25 cellular contexts compared by ENCODE assay signal in the genomic region with DNA sequence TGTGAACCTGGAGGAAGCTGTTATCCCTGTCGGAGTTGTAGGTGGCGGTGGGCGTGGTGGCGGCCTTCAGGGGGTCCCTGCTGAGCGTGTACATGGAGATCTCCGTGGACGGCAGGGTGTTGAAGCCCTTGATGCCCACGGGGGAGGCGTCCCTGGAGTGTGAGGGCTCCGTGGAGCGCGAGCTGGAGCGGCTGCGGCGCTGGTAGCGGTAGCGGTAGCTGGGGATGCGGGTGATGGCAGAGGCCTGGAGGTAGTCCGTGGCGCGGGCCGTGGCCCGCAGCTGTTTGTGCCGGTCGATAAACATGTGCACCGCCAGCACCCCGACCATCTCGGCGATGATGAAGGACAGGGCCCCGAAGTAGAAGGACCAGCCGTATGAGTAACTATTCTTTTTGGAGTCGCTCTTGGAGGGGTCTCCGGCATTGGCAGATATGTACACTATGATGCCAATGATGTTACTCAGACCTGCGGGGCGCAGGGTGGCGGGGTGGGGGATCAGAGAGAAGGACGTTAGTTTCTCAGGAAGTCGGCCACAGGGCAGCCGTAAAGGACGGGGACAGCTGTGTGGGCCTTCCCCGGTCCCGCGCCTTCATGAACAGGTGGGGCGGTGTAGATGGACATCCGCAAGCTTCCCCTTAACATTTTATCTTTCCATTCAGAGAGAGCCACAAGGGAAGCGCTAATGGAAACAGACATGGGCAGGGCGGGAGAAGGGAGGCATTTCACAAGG. TPM values are rescaled to one million over a fixed set of nuclear protein-coding genes. Genes with fewer than 3 reads are reported as not detected.
A peak's percentile ranks its signal among the peaks of the same experiment; 100 is the strongest.
DNase-seq lines count a peak whose midpoint lies in the region; ATAC-seq, FAIRE-seq and TF ChIP-seq lines count a peak whose summit lies in the region.
"Had no signal": no experiment of that assay in that cellular context is flagged by ENCODE, and none has a peak within 500 bp of the region (broad histone marks: within the 10 kb centered on the region; RNA-seq: fewer than 3 reads in every experiment).

No MANE protein-coding gene starts in this region.

- H3K14ac ChIP-seq in IMR-90 (replicated peaks; ENCODE audit: low read depth, low read length) (no peak overlapping the region), neuronal stem cell (ENCODE audit: low read length) (peak overlapping the region; percentile 87)

- H4K8ac ChIP-seq in IMR-90 (ENCODE audit: low read depth in 2 of 2, low read length in 2 of 2) (no peak overlapping the region), neuronal stem cell (ENCODE audit: low read depth, low read length) (no peak overlapping the region)

- no peak overlapping the region for H2AK9ac ChIP-seq in IMR-90 (replicated peaks; ENCODE audit: low read depth, low read length, poor library complexity)

- H3K23ac ChIP-seq in IMR-90 (ENCODE audit: low read depth, low read length): no peak overlapping the region
- peak overlapping the region; percentile 69 for H3K23ac ChIP-seq in neuronal stem cell (ENCODE audit: low read depth, low read length, poor library complexity)

- H2BK5ac ChIP-seq in IMR-90 (ENCODE audit: low read depth, low read length, poor library complexity, severe bottlenecking) (no peak overlapping the region), neuronal stem cell (ENCODE audit: low read length) (no peak overlapping the region)

- no peak overlapping the region for H2BK120ac ChIP-seq in IMR-90 (ENCODE audit: low read depth, low read length)
- H2BK120ac ChIP-seq in neuronal stem cell (ENCODE audit: low read depth, low read length): peak overlapping the region; percentile 53

- ATAC-seq in IMR-90 (ENCODE audit: low read depth) (no peak), K562 (no peak), GM21529 (IDR thresholded peaks at IDR 0.05; ENCODE audit: unreplicated experiment) (no peak)
- ATAC-seq in stimulated activated effector memory CD8-positive, alpha-beta T cell treated with anti-CD3 and anti-CD28 coated beads, Interleukin-12 subunit alpha, Interleukin-12 subunit beta, amount 100 ng/mL, for 72 hours: no peak

- H3K4ac ChIP-seq in IMR-90 (ENCODE audit: low read depth, low read length) (no peak overlapping the region), neuronal stem cell (ENCODE audit: low read length) (no peak overlapping the region)

- no peak overlapping the region for H3K56ac ChIP-seq in IMR-90 (ENCODE audit: extremely low read depth, insufficient read depth, low read length)

- H3K27me3 ChIP-seq in IMR-90 (ENCODE audit: control insufficient read depth, insufficient read depth, low read length) (peaks cover 20% of the 10 kb centered on the region), K562 (ENCODE audit: control insufficient read depth in 2 of 2, insufficient read depth in 2 of 2, low read length in 2 of 2) (peaks cover 12 to 25% of the 10 kb centered on the region in 2 experiments; a peak in 3 of 5 replicates), neuronal stem cell (ENCODE audit: control insufficient read depth in 3 of 3, insufficient read depth in 3 of 3, low read depth in 1 of 3, low read length in 3 of 3) (peaks cover 0 to 16% (median 0%) of the 10 kb centered on the region in 3 experiments), skeletal muscle satellite cell (ENCODE audit: control insufficient read depth, insufficient read depth, low read length) (peaks cover 30% of the 10 kb centered on the region)
- H3K27me3 ChIP-seq: BE2C had no signal

- no peaks in the 10 kb centered on the region for H3K36me3 ChIP-seq in IMR-90 (ENCODE audit: control insufficient read depth, insufficient read depth, low read length)
- H3K36me3 ChIP-seq in K562 (ENCODE audit: control insufficient read depth, insufficient read depth, low read length): no peaks in the 10 kb centered on the region
- H3K36me3 ChIP-seq in neuronal stem cell (replicated peaks in 1 of 2; ENCODE audit: control insufficient read depth in 2 of 2, insufficient read depth in 2 of 2, low read length in 2 of 2): no peaks in the 10 kb centered on the region
- H3K36me3 ChIP-seq in skeletal muscle satellite cell (ENCODE audit: insufficient read depth, low read length): no peaks in the 10 kb centered on the region
- H3K36me3 ChIP-seq: BE2C, HAP-1 had no signal

- H3K27ac ChIP-seq in IMR-90 (ENCODE audit: insufficient read depth, low read length) (no peak overlapping the region), K562 (ENCODE audit: extremely low read depth, low read depth, low read length) (no peak overlapping the region), neuronal stem cell (replicated peaks; ENCODE audit: low read length) (no peak overlapping the region)

- dilution Hi-C loops in IMR-90 (cut with HindIII; ENCODE audit: low sequenced_read_pairs, unreplicated experiment): no loop called here

- H3K9me3 Mint-ChIP-seq in Calu3 (ENCODE audit: low read depth, unreplicated experiment): no peaks in the 10 kb centered on the region
- H3K9me3 Mint-ChIP-seq in stimulated activated effector memory CD8-positive, alpha-beta T cell treated with anti-CD3 and anti-CD28 coated beads, Interleukin-12 subunit alpha, Interleukin-12 subunit beta, amount 100 ng/mL, for 72 hours: no peaks in the 10 kb centered on the region
- H3K9me3 Mint-ChIP-seq: CD8-positive, alpha-beta memory T cell; IgD-negative memory B cell had no signal

- H3K4me1 ChIP-seq in IMR-90 (ENCODE audit: control insufficient read depth, insufficient read depth, low read length): peaks cover 5% of the 10 kb centered on the region
- peaks cover 0 to 12% of the 10 kb centered on the region in 2 experiments; a peak in 4 of 5 replicates for H3K4me1 ChIP-seq in K562 (replicated peaks in 1 of 2; ENCODE audit: control insufficient read depth in 2 of 2, insufficient read depth in 2 of 2, low read length in 2 of 2)
- H3K4me1 ChIP-seq in neuronal stem cell (ENCODE audit: control insufficient read depth in 2 of 2, insufficient read depth in 1 of 2, low read depth in 1 of 2, low read length in 2 of 2): peaks cover 2 to 4% of the 10 kb centered on the region in 2 donors
- H3K4me1 ChIP-seq in skeletal muscle satellite cell (ENCODE audit: control insufficient read depth, insufficient read depth, low read length): peaks cover 7% of the 10 kb centered on the region
- H3K4me1 ChIP-seq: BE2C, HAP-1 had no signal

- H3K36me3 Mint-ChIP-seq in Calu3 (ENCODE audit: insufficient read depth, unreplicated experiment): peaks cover 6% of the 10 kb centered on the region
- no peaks in the 10 kb centered on the region for H3K36me3 Mint-ChIP-seq in stimulated activated effector memory CD8-positive, alpha-beta T cell treated with anti-CD3 and anti-CD28 coated beads, Interleukin-12 subunit alpha, Interleukin-12 subunit beta, amount 100 ng/mL, for 72 hours
- H3K36me3 Mint-ChIP-seq: CD4-positive, CD25-positive, alpha-beta regulatory T cell; CD8-positive, alpha-beta memory T cell; IgD-negative memory B cell had no signal

- H3K9ac ChIP-seq in IMR-90 (ENCODE audit: low read depth, low read length) (no peak overlapping the region), K562 (ENCODE audit: insufficient read depth in 1 of 2, low read depth in 2 of 2, low read length in 2 of 2) (no peak overlapping the region), neuronal stem cell (ENCODE audit: low read depth, low read length, poor library complexity) (no peak overlapping the region), skeletal muscle satellite cell (ENCODE audit: low read depth, low read length) (no peak overlapping the region)

- H3K79me1 ChIP-seq in IMR-90 (ENCODE audit: low read depth in 1 of 2, low read length in 2 of 2) (no peaks in the 10 kb centered on the region), neuronal stem cell (ENCODE audit: low read depth, low read length) (no peaks in the 10 kb centered on the region)

- H3K4me1 Mint-ChIP-seq in Calu3 (ENCODE audit: low read depth, unreplicated experiment): peaks cover 10% of the 10 kb centered on the region
- no peaks in the 10 kb centered on the region for H3K4me1 Mint-ChIP-seq in stimulated activated effector memory CD8-positive, alpha-beta T cell treated with anti-CD3 and anti-CD28 coated beads, Interleukin-12 subunit alpha, Interleukin-12 subunit beta, amount 100 ng/mL, for 72 hours
- H3K4me1 Mint-ChIP-seq: CD4-positive, CD25-positive, alpha-beta regulatory T cell had no signal

- H3K4me3 Mint-ChIP-seq in Calu3 (ENCODE audit: low read depth, unreplicated experiment): no peak overlapping the region
- H3K4me3 Mint-ChIP-seq in stimulated activated effector memory CD8-positive, alpha-beta T cell treated with anti-CD3 and anti-CD28 coated beads, Interleukin-12 subunit alpha, Interleukin-12 subunit beta, amount 100 ng/mL, for 72 hours: no peak overlapping the region
- H3K4me3 Mint-ChIP-seq: CD4-positive, CD25-positive, alpha-beta regulatory T cell; CD8-positive, alpha-beta memory T cell had no signal

- DNase-seq in IMR-90: no peak
- no peak for DNase-seq in K562 (ENCODE audit: extremely low read depth in 1 of 4, low spot score in 3 of 4)
- DNase-seq in neuronal stem cell (ENCODE audit: low spot score): no peak
- DNase-seq in Calu3: no peak
- no peak for DNase-seq in stimulated activated effector memory CD8-positive, alpha-beta T cell treated with anti-CD3 and anti-CD28 coated beads, Interleukin-12 subunit alpha, Interleukin-12 subunit beta, amount 100 ng/mL, for 72 hours (ENCODE audit: low spot score in 2 of 2)
- no peak for DNase-seq in erythroblast (lab: John Stamatoyannopoulos, UW)
- DNase-seq: ACHN; BE2C; C1 segment of cervical spinal cord; CD4-positive, CD25-positive, alpha-beta regulatory T cell; CD8-positive, alpha-beta memory T cell; COR-L47; DMS79; GDM1; KG1 had no signal

- H3K4me2 ChIP-seq in IMR-90 (ENCODE audit: low read depth, low read length) (no peak overlapping the region), K562 (ENCODE audit: insufficient read depth, low read length) (no peak overlapping the region), neuronal stem cell (ENCODE audit: insufficient read depth, low read length, poor library complexity, severe bottlenecking) (no peak overlapping the region), skeletal muscle satellite cell (ENCODE audit: low read length) (peak overlapping the region; percentile 19)

- no peak overlapping the region for H2BK20ac ChIP-seq in IMR-90 (ENCODE audit: low read depth, low read length)

- WGBS in IMR-90 (ENCODE audit: extremely low coverage in 2 of 2, insufficient read length in 1 of 2), 2 experiments: 66% methylated on average over 31 of the region's 47 CpGs; no CpG with 5 or more reads in 1 of the 2 experiments
- WGBS in K562 (ENCODE audit: insufficient coverage, low coverage, missing lambda C conversion rate): 24% methylated on average over 19 of the region's 47 CpGs
- WGBS in neuronal stem cell (ENCODE audit: extremely low coverage in 2 of 2, insufficient read length in 2 of 2, insufficient replicate concordance in 1 of 2), 2 donors: no CpG with 5 or more reads among the region's 47 CpGs

- BruUV-seq in IMR-90 (replicated peaks; lab: Mats Ljungman, UMichigan): no TSS peak
- BruUV-seq in K562 (replicated peaks; lab: Mats Ljungman, UMichigan): no TSS peak
- no TSS peak for BruUV-seq in Calu3 (replicated peaks; lab: Mats Ljungman, UMichigan)

- CTCF ChIA-PET in IMR-90 (lab: Yijun Ruan, JAX): no interaction called here
- CTCF ChIA-PET in K562 (lab: Yijun Ruan, JAX; ENCODE audit: low intra/inter-chr PET ratio): no interaction called here
- CTCF ChIA-PET in Calu3 (lab: Charles Lee): no interaction called here

- H4K20me1 ChIP-seq in IMR-90 (ENCODE audit: insufficient read depth, low read length): no peaks in the 10 kb centered on the region
- no peaks in the 10 kb centered on the region for H4K20me1 ChIP-seq in K562 (replicated peaks; ENCODE audit: control insufficient read depth, insufficient read depth, low read length)

- no peak overlapping the region for H3K27ac Mint-ChIP-seq in Calu3 (ENCODE audit: unreplicated experiment)
- H3K27ac Mint-ChIP-seq in stimulated activated effector memory CD8-positive, alpha-beta T cell treated with anti-CD3 and anti-CD28 coated beads, Interleukin-12 subunit alpha, Interleukin-12 subunit beta, amount 100 ng/mL, for 72 hours: no peak overlapping the region
- H3K27ac Mint-ChIP-seq: IgD-negative memory B cell had no signal

- no peak overlapping the region for H4K5ac ChIP-seq in IMR-90 (ENCODE audit: low read depth, low read length)

- H3K18ac ChIP-seq in IMR-90 (ENCODE audit: low read depth, low read length): no peak overlapping the region
- peak overlapping the region; percentile 61 for H3K18ac ChIP-seq in neuronal stem cell (ENCODE audit: low read length)

- no peak overlapping the region for H2BK12ac ChIP-seq in neuronal stem cell (ENCODE audit: low read length)

- POLR2A ChIA-PET in IMR-90 (lab: Charles Lee; ENCODE audit: unreplicated experiment) (no interaction called here), K562 (lab: Yijun Ruan, JAX) (interaction anchor here (1.0 kb wide), 1 partner anchor 216 kb away, joined by 6 read pairs; no protein-coding TSS in a partner anchor)

- H4K91ac ChIP-seq in IMR-90 (ENCODE audit: insufficient read depth, low read depth, low read length) (no peak overlapping the region), neuronal stem cell (ENCODE audit: low read depth, low read length, poor library complexity) (no peak overlapping the region)

- H3K9me1 ChIP-seq in IMR-90 (ENCODE audit: insufficient read depth, low read length) (peaks cover 9% of the 10 kb centered on the region), K562 (ENCODE audit: control insufficient read depth, insufficient read depth, low read length) (no peaks in the 10 kb centered on the region)

- no peak overlapping the region for H2AK5ac ChIP-seq in IMR-90 (ENCODE audit: low read depth, low read length)
- H2AK5ac ChIP-seq in neuronal stem cell (ENCODE audit: low read depth, low read length): peak overlapping the region; percentile 44

- no peak for TF ChIP-seq EP300 in K562 (IDR thresholded peaks at IDR 0.05; ENCODE audit: low read length)

- intact Hi-C loops in IMR-90 (cut with micrococcal nuclease): no loop called here
- intact Hi-C loops in K562 (cut with micrococcal nuclease): no loop called here
- intact Hi-C loops in Calu3 (cut with micrococcal nuclease; ENCODE audit: unreplicated experiment): no loop called here

- H3K79me2 ChIP-seq in K562 (ENCODE audit: control insufficient read depth, insufficient read depth, low read length): no peaks in the 10 kb centered on the region

- peaks cover 56% of the 10 kb centered on the region for H3K27me3 Mint-ChIP-seq in Calu3 (ENCODE audit: unreplicated experiment)

- no peak for FAIRE-seq in K562 (lab: Jason Lieb, UNC)
- FAIRE-seq: A204.1, D721Med, GM12892, GM18507, H1, HTR-8/SVneo had no signal

- no peak for TF ChIP-seq POLR2A in IMR-90 (IDR thresholded peaks at IDR 0.05; ENCODE audit: low read depth, low read length)
- TF ChIP-seq POLR2A in K562 (conservative IDR thresholded peaks at IDR 0.05): no peak
- no peak for TF ChIP-seq POLR2A in erythroblast (IDR thresholded peaks at IDR 0.05; ENCODE audit: low read length)

- TF ChIP-seq RAD21 in IMR-90 (IDR thresholded peaks at IDR 0.05; ENCODE audit: low read length): no peak
- no peak for TF ChIP-seq RAD21 in K562 (CRISPR knock-in tag; conservative IDR thresholded peaks at IDR 0.05 in 1 of 2, IDR thresholded peaks at IDR 0.05 in 1 of 2)

- H3K4me3 ChIP-seq in IMR-90 (ENCODE audit: insufficient read depth, low read depth, low read length) (no peak overlapping the region), K562 (no peak overlapping the region), neuronal stem cell (ENCODE audit: low read length in 2 of 2) (no peak overlapping the region), skeletal muscle satellite cell (ENCODE audit: low read length) (no peak overlapping the region)
- H3K4me3 ChIP-seq: HAP-1 had no signal

- no peak for TF ChIP-seq CTCF in IMR-90 (conservative IDR thresholded peaks at IDR 0.05; ENCODE audit: low read depth, low read length)
- TF ChIP-seq CTCF in K562 (IDR thresholded peaks at IDR 0.05 in 2 of 3, conservative IDR thresholded peaks at IDR 0.05 in 1 of 3; ENCODE audit: insufficient read depth in 2 of 3, low read depth in 1 of 3, low read length in 3 of 3): no peak
- no peak for TF ChIP-seq CTCF in Calu3 (IDR thresholded peaks at IDR 0.05; ENCODE audit: unreplicated experiment)

- no peak overlapping the region for H2BK15ac ChIP-seq in IMR-90 (ENCODE audit: low read depth, low read length)
- H2BK15ac ChIP-seq in neuronal stem cell (ENCODE audit: low read length): peak overlapping the region; percentile 68

- H3K9me3 ChIP-seq in IMR-90 (ENCODE audit: control insufficient read depth, insufficient read depth, low read length) (no peaks in the 10 kb centered on the region), K562 (replicated peaks; ENCODE audit: control insufficient read depth, insufficient read depth, low read depth, low read length) (no peaks in the 10 kb centered on the region), neuronal stem cell (replicated peaks in 1 of 2; ENCODE audit: control insufficient read depth in 2 of 2, insufficient read depth in 1 of 2, low read depth in 1 of 2, low read length in 2 of 2) (no peaks in the 10 kb centered on the region), skeletal muscle satellite cell (replicated peaks; ENCODE audit: low read length) (no peaks in the 10 kb centered on the region)
- H3K9me3 ChIP-seq: BE2C, HAP-1 had no signal

- H2AFZ ChIP-seq in IMR-90 (replicated peaks; ENCODE audit: low read length, poor library complexity): peak overlapping the region; percentile 49
- no peak overlapping the region for H2AFZ ChIP-seq in K562 (ENCODE audit: low read depth, low read length)
- no peak overlapping the region for H2AFZ ChIP-seq in neuronal stem cell (ENCODE audit: low read length)

- in situ Hi-C loops in IMR-90 (cut with MboI; ENCODE audit: low sequenced_read_pairs) (no loop called here), K562 (cut with MboI) (no loop called here)

RNA-seq across cellular contexts. Expression of gene EIF3D, which starts 35.6 kb away (rescaled TPM):
- total RNA-seq in IMR-90 (2012; rRNA removed) (512 and 746 TPM in 2 replicates), K562 (2014; rRNA removed) (279 and 290 TPM in 2 replicates), K562 (2014; rRNA removed; fragmentation: Illumina TruSeq; extraction: Trizol) (256 and 278 TPM in 2 replicates), K562 (2015; rRNA removed; fragmentation: Illumina TruSeq; extraction: Trizol) (265 and 279 TPM in 2 replicates), K562 (2021) (191 and 207 TPM in 2 replicates), Calu3 (2022) (214 and 224 TPM in 2 replicates)
- polyA plus RNA-seq in IMR-90 (2012; rRNA removed) (335 and 339 TPM in 2 replicates), K562 (2011; rRNA removed) (397 and 422 TPM in 2 replicates), K562 (2014; fragmentation: Illumina TruSeq; extraction: Trizol) (368 and 398 TPM in 2 replicates), K562 (2014; fragmentation: Nextera tagmentation; extraction: Ambion mirVana) (100 to 1,000 TPM; 199 to 351 TPM), K562 (2014; rRNA removed) (278 and 293 TPM in 2 replicates)
- 440 and 592 TPM in 2 replicates for polyA plus RNA-seq in IMR-90 (2012; cell fraction: cytosol; rRNA removed)
- polyA plus RNA-seq in IMR-90 (2012; cell fraction: nucleus; rRNA removed; ENCODE audit: low replicate concordance): 315 and 390 TPM in 2 replicates
- total RNA-seq in K562 (2011; cell fraction: chromatin; rRNA removed; ENCODE audit: low replicate concordance): 224 and 314 TPM in 2 replicates
- 208 and 235 TPM in 2 replicates for total RNA-seq in K562 (2011; cell fraction: nucleolus; rRNA removed)
- total RNA-seq in K562 (2011; cell fraction: nucleoplasm; rRNA removed): 194 and 205 TPM in 2 replicates
- polyA plus RNA-seq in K562 (2011; cell fraction: cytosol; rRNA removed): 502 and 509 TPM in 2 replicates
- polyA plus RNA-seq in K562 (2011; cell fraction: nucleus; rRNA removed): 297 TPM in 2 replicates
- 208 and 287 TPM in 2 replicates for polyA plus RNA-seq in K562 (2012)
- 513 and 629 TPM in 2 replicates for polyA minus RNA-seq in K562 (2011; rRNA and poly(A)+ RNA removed)
- 261 and 266 TPM in 2 replicates for polyA minus RNA-seq in K562 (2011; cell fraction: cytosol; rRNA and poly(A)+ RNA removed)
- polyA minus RNA-seq in K562 (2011; cell fraction: nucleus; rRNA and poly(A)+ RNA removed): 122 and 177 TPM in 2 replicates
- polyA plus RNA-seq in neuronal stem cell (2013, experiment 1 of 2): 145 TPM
- 142 TPM for polyA plus RNA-seq in neuronal stem cell (2013, experiment 2 of 2)
- 463 and 502 TPM in 2 replicates for total RNA-seq in skeletal muscle satellite cell (2012; rRNA removed)

RNA-seq across cellular contexts. Expression of gene FOXRED2, which starts 57.7 kb away (rescaled TPM):
- total RNA-seq in IMR-90 (2012; rRNA removed): 1.6 and 1.7 TPM in 2 replicates
- polyA plus RNA-seq in IMR-90 (2012; rRNA removed): 4.0 and 4.1 TPM in 2 replicates
- polyA plus RNA-seq in IMR-90 (2012; cell fraction: cytosol; rRNA removed): 2.6 and 4.0 TPM in 2 replicates
- 2.5 and 4.6 TPM in 2 replicates for polyA plus RNA-seq in IMR-90 (2012; cell fraction: nucleus; rRNA removed; ENCODE audit: low replicate concordance)
- 10.1 and 19.1 TPM in 2 replicates for total RNA-seq in K562 (2011; cell fraction: chromatin; rRNA removed; ENCODE audit: low replicate concordance)
- total RNA-seq in K562 (2011; cell fraction: nucleolus; rRNA removed): 17.4 and 20.0 TPM in 2 replicates
- total RNA-seq in K562 (2011; cell fraction: nucleoplasm; rRNA removed): 16.1 and 24.4 TPM in 2 replicates
- total RNA-seq in K562 (2014; rRNA removed): 11.2 and 14.1 TPM in 2 replicates
- total RNA-seq in K562 (2014; rRNA removed; fragmentation: Illumina TruSeq; extraction: Trizol): 5.7 and 5.8 TPM in 2 replicates
- 7.8 and 8.9 TPM in 2 replicates for total RNA-seq in K562 (2015; rRNA removed; fragmentation: Illumina TruSeq; extraction: Trizol)
- 42.3 and 48.4 TPM in 2 replicates for total RNA-seq in K562 (2021)
- 2.8 and 3.8 TPM in 2 replicates for polyA plus RNA-seq in K562 (2011; rRNA removed)
- polyA plus RNA-seq in K562 (2011; cell fraction: cytosol; rRNA removed): 4.5 and 6.9 TPM in 2 replicates
- polyA plus RNA-seq in K562 (2011; cell fraction: nucleus; rRNA removed): 5.0 and 9.6 TPM in 2 replicates
- 15.8 and 21.8 TPM in 2 replicates for polyA plus RNA-seq in K562 (2012)
- polyA plus RNA-seq in K562 (2014; fragmentation: Illumina TruSeq; extraction: Trizol): 19.8 and 20.6 TPM in 2 replicates
- 1 to 10 TPM; 5.4 to 5.7 TPM for polyA plus RNA-seq in K562 (2014; fragmentation: Nextera tagmentation; extraction: Ambion mirVana)
- 10.1 and 14.3 TPM in 2 replicates for polyA plus RNA-seq in K562 (2014; rRNA removed)
- polyA minus RNA-seq in K562 (2011; rRNA and poly(A)+ RNA removed): 4.2 and 5.8 TPM in 2 replicates
- polyA minus RNA-seq in K562 (2011; cell fraction: cytosol; rRNA and poly(A)+ RNA removed): 11.1 and 14.3 TPM in 2 replicates
- 4.0 and 4.6 TPM in 2 replicates for polyA minus RNA-seq in K562 (2011; cell fraction: nucleus; rRNA and poly(A)+ RNA removed)
- polyA plus RNA-seq in neuronal stem cell (2013, experiment 1 of 2): 10.2 TPM
- polyA plus RNA-seq in neuronal stem cell (2013, experiment 2 of 2): 10.4 TPM
- 8.7 and 11.7 TPM in 2 replicates for total RNA-seq in skeletal muscle satellite cell (2012; rRNA removed)
- 27.9 and 29.4 TPM in 2 replicates for total RNA-seq in Calu3 (2022)
